In genomic region chr22:27982106-27982505, GRCh38 we compare ENCODE assay signal across 30 cellular contexts.
"Had no signal": no experiment of that assay in that cellular context is flagged by ENCODE, and none has a peak within 500 bp of the region (broad histone marks: within the 10 kb centered on the region; RNA-seq: fewer than 3 reads in every experiment).

No MANE protein-coding gene starts in this region.

- H3K27ac Mint-ChIP-seq: activated CD4-positive, alpha-beta memory T cell treated with anti-CD3 and anti-CD28 coated beads for 36 hours; activated CD4-positive, alpha-beta T cell treated with anti-CD3 and anti-CD28 coated beads, Interleukin-2, amount 10 ng/mL, durations not matched to agents 24 days and 14 days; activated naive CD4-positive, alpha-beta T cell treated with anti-CD3 and anti-CD28 coated beads, Interleukin-2, amount 50 U/mL, for 24 hours; activated naive CD8-positive, alpha-beta T cell treated with anti-CD3 and anti-CD28 coated beads, Interleukin-2, amount 50 U/mL, for 24 hours; activated T-helper 2 cell treated with anti-CD3 and anti-CD28 coated beads, Interferon-gamma antibody, Interleukin-2, Interleukin-4, amounts not matched to agents 10 μg/mL and 5 μg/mL and 100 μg/mL, durations not matched to agents 14 hours and 24 hours and 36 hours; natural killer cell treated with Interleukin-12 subunit alpha and Interleukin-12 subunit beta and Interleukin-15 and Interleukin-18, amount 100 ng/mL, for 72 hours; stimulated activated naive CD8-positive, alpha-beta T cell treated with anti-CD3 and anti-CD28 coated beads, Interleukin-15, Interleukin-2, amounts not matched to agents 100 ng/mL and 50 ng/mL, for 24 hours; T-helper 2 cell treated with Interferon-gamma antibody and Interleukin-4, amounts not matched to agents 5 μg/mL and 100 μg/mL, for 36 hours had no signal

- H3K27me3 ChIP-seq: breast epithelium, pancreas, thyroid gland, upper lobe of left lung had no signal

- H3K4me3 ChIP-seq: breast epithelium, lung, mucosa of descending colon, pancreas, prostate gland, skin epidermis, thyroid gland, upper lobe of left lung had no signal

- H3K36me3 Mint-ChIP-seq: activated CD4-positive, alpha-beta memory T cell treated with anti-CD3 and anti-CD28 coated beads for 36 hours; natural killer cell treated with Interleukin-12 subunit alpha and Interleukin-12 subunit beta and Interleukin-15 and Interleukin-18, amount 100 ng/mL, for 72 hours had no signal

- H3K4me1 ChIP-seq: breast epithelium, pancreas, prostate gland, thyroid gland had no signal

- DNase-seq: activated CD4-positive, alpha-beta memory T cell treated with anti-CD3 and anti-CD28 coated beads for 36 hours; activated CD4-positive, alpha-beta T cell treated with anti-CD3 and anti-CD28 coated beads, Interleukin-2, amount 10 ng/mL, durations not matched to agents 24 days and 14 days; activated naive CD8-positive, alpha-beta T cell treated with anti-CD3 and anti-CD28 coated beads, Interleukin-2, amount 50 U/mL, for 24 hours; activated T-cell treated with anti-CD3 and anti-CD28 coated beads, Interleukin-2, amount 50 U/mL, for 48 hours; amygdala; dermis blood vessel endothelial cell; effector CD8-positive, alpha-beta T cell; hippocampal formation; mesendoderm; mucosa of descending colon; pancreas; retina; stimulated activated CD4-positive, alpha-beta T cell treated with anti-CD3 and anti-CD28 coated beads, Interleukin-12 subunit alpha, Interleukin-12 subunit beta, amount 100 ng/mL, for 4 hours; stimulated activated CD4-positive, alpha-beta T cell treated with anti-CD3 and anti-CD28 coated beads, Interleukin-4, amount 100 ng/mL, for 1 hour; substantia nigra; T-helper 1 cell; thyroid gland had no signal

- H3K9me3 Mint-ChIP-seq: activated CD4-positive, alpha-beta memory T cell treated with anti-CD3 and anti-CD28 coated beads for 36 hours; activated CD4-positive, alpha-beta T cell treated with anti-CD3 and anti-CD28 coated beads, Interleukin-2, amount 10 ng/mL, durations not matched to agents 24 days and 14 days; activated naive CD4-positive, alpha-beta T cell treated with anti-CD3 and anti-CD28 coated beads, Interleukin-2, amount 50 U/mL, for 24 hours; activated naive CD8-positive, alpha-beta T cell treated with anti-CD3 and anti-CD28 coated beads, Interleukin-2, amount 50 U/mL, for 24 hours; activated T-helper 2 cell treated with anti-CD3 and anti-CD28 coated beads, Interferon-gamma antibody, Interleukin-2, Interleukin-4, amounts not matched to agents 10 μg/mL and 5 μg/mL and 100 μg/mL, durations not matched to agents 14 hours and 24 hours and 36 hours; central memory CD8-positive, alpha-beta T cell; natural killer cell treated with Interleukin-12 subunit alpha and Interleukin-12 subunit beta and Interleukin-15 and Interleukin-18, amount 100 ng/mL, for 72 hours; stimulated activated naive CD8-positive, alpha-beta T cell treated with anti-CD3 and anti-CD28 coated beads, Interleukin-15, Interleukin-2, amounts not matched to agents 100 ng/mL and 50 ng/mL, for 24 hours; T-helper 2 cell treated with Interferon-gamma antibody and Interleukin-4, amounts not matched to agents 5 μg/mL and 100 μg/mL, for 36 hours had no signal

- H3K27me3 Mint-ChIP-seq: activated CD4-positive, alpha-beta memory T cell treated with anti-CD3 and anti-CD28 coated beads for 36 hours; activated CD4-positive, alpha-beta T cell treated with anti-CD3 and anti-CD28 coated beads, Interleukin-2, amount 10 ng/mL, durations not matched to agents 24 days and 14 days; activated naive CD4-positive, alpha-beta T cell treated with anti-CD3 and anti-CD28 coated beads, Interleukin-2, amount 50 U/mL, for 24 hours; activated naive CD8-positive, alpha-beta T cell treated with anti-CD3 and anti-CD28 coated beads, Interleukin-2, amount 50 U/mL, for 24 hours; central memory CD8-positive, alpha-beta T cell; natural killer cell treated with Interleukin-12 subunit alpha and Interleukin-12 subunit beta and Interleukin-15 and Interleukin-18, amount 100 ng/mL, for 72 hours; stimulated activated naive CD8-positive, alpha-beta T cell treated with anti-CD3 and anti-CD28 coated beads, Interleukin-15, Interleukin-2, amounts not matched to agents 100 ng/mL and 50 ng/mL, for 24 hours had no signal

- H3K4me1 Mint-ChIP-seq: activated CD4-positive, alpha-beta T cell treated with anti-CD3 and anti-CD28 coated beads, Interleukin-2, amount 10 ng/mL, durations not matched to agents 24 days and 14 days; activated naive CD4-positive, alpha-beta T cell treated with anti-CD3 and anti-CD28 coated beads, Interleukin-2, amount 50 U/mL, for 24 hours; activated naive CD8-positive, alpha-beta T cell treated with anti-CD3 and anti-CD28 coated beads, Interleukin-2, amount 50 U/mL, for 24 hours; central memory CD8-positive, alpha-beta T cell had no signal

- H3K9me3 ChIP-seq: breast epithelium, mucosa of descending colon, pancreas, prostate gland, thyroid gland, upper lobe of left lung had no signal

- H3K27ac ChIP-seq: breast epithelium, pancreas, prostate gland, skin epidermis, thyroid gland, upper lobe of left lung had no signal

- H3K36me3 ChIP-seq: breast epithelium, prostate gland had no signal

- ATAC-seq: activated CD4-positive, CD25-positive, alpha-beta regulatory T cell treated with anti-CD3 and anti-CD28 coated beads, Interleukin-2, amount 50 U/mL, for 24 hours; activated naive CD8-positive, alpha-beta T cell treated with anti-CD3 and anti-CD28 coated beads, Interleukin-2, amount 50 U/mL, for 24 hours; mucosa of descending colon; natural killer cell treated with Interleukin-12 subunit alpha and Interleukin-12 subunit beta and Interleukin-15 and Interleukin-18, amount 100 ng/mL, for 72 hours; pancreas; sciatic nerve had no signal

- H3K4me3 Mint-ChIP-seq: activated CD4-positive, alpha-beta memory T cell treated with anti-CD3 and anti-CD28 coated beads for 36 hours; activated CD4-positive, alpha-beta T cell treated with anti-CD3 and anti-CD28 coated beads, Interleukin-2, amount 10 ng/mL, durations not matched to agents 24 days and 14 days; activated naive CD4-positive, alpha-beta T cell treated with anti-CD3 and anti-CD28 coated beads, Interleukin-2, amount 50 U/mL, for 24 hours; activated naive CD8-positive, alpha-beta T cell treated with anti-CD3 and anti-CD28 coated beads, Interleukin-2, amount 50 U/mL, for 24 hours; central memory CD8-positive, alpha-beta T cell; natural killer cell treated with Interleukin-12 subunit alpha and Interleukin-12 subunit beta and Interleukin-15 and Interleukin-18, amount 100 ng/mL, for 72 hours; stimulated activated naive CD8-positive, alpha-beta T cell treated with anti-CD3 and anti-CD28 coated beads, Interleukin-15, Interleukin-2, amounts not matched to agents 100 ng/mL and 50 ng/mL, for 24 hours; T-helper 2 cell treated with Interferon-gamma antibody and Interleukin-4, amounts not matched to agents 5 μg/mL and 100 μg/mL, for 36 hours had no signal
